ENCODE assay signal across 1 cellular context in genomic region chr4:152686452-152687013, GRCh38.
TF ChIP-seq lines count a peak whose summit lies in the region.

No MANE protein-coding gene starts in this region.

TF ChIP-seq in H1, 55 proteins besides CTCF, POLR2A, EP300 and RAD21 (continued from another document):
- TF ChIP-seq, protein P1, sequence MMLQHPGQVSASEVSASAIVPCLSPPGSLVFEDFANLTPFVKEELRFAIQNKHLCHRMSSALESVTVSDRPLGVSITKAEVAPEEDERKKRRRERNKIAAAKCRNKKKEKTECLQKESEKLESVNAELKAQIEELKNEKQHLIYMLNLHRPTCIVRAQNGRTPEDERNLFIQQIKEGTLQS (IDR thresholded peaks at IDR 0.05; ENCODE audit: insufficient read depth, low read depth, low read length), result no peak
